In the genomic region with DNA sequence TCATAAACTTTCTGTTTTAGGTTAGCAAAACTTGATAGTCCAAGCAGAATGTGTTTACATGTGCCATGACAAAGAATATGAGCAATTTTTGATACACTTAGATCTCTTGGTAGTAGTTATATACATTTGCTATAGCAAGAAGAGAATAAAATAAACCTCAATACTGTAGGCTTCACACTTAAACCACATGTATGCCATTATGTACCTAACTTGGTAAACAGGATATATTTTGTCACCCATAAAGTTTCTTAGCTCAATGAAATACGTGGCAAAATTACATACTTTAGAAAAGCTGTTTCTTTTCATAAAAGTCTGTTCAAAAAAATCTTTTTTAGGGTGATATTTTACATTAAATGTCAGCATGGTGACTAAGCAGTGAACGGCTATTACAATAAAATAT, we compare ENCODE assay signal across 1 cellular context.
TF ChIP-seq lines count a peak whose summit lies in the region.

No MANE protein-coding gene starts in this region.

TF ChIP-seq in GM12878, 131 proteins besides CTCF, POLR2A, EP300 and RAD21:
- TF ChIP-seq, protein P1, sequence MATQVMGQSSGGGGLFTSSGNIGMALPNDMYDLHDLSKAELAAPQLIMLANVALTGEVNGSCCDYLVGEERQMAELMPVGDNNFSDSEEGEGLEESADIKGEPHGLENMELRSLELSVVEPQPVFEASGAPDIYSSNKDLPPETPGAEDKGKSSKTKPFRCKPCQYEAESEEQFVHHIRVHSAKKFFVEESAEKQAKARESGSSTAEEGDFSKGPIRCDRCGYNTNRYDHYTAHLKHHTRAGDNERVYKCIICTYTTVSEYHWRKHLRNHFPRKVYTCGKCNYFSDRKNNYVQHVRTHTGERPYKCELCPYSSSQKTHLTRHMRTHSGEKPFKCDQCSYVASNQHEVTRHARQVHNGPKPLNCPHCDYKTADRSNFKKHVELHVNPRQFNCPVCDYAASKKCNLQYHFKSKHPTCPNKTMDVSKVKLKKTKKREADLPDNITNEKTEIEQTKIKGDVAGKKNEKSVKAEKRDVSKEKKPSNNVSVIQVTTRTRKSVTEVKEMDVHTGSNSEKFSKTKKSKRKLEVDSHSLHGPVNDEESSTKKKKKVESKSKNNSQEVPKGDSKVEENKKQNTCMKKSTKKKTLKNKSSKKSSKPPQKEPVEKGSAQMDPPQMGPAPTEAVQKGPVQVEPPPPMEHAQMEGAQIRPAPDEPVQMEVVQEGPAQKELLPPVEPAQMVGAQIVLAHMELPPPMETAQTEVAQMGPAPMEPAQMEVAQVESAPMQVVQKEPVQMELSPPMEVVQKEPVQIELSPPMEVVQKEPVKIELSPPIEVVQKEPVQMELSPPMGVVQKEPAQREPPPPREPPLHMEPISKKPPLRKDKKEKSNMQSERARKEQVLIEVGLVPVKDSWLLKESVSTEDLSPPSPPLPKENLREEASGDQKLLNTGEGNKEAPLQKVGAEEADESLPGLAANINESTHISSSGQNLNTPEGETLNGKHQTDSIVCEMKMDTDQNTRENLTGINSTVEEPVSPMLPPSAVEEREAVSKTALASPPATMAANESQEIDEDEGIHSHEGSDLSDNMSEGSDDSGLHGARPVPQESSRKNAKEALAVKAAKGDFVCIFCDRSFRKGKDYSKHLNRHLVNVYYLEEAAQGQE (IDR thresholded peaks at IDR 0.05; ENCODE audit: low read depth, low read length) = no peak
- TF ChIP-seq, protein P2, sequence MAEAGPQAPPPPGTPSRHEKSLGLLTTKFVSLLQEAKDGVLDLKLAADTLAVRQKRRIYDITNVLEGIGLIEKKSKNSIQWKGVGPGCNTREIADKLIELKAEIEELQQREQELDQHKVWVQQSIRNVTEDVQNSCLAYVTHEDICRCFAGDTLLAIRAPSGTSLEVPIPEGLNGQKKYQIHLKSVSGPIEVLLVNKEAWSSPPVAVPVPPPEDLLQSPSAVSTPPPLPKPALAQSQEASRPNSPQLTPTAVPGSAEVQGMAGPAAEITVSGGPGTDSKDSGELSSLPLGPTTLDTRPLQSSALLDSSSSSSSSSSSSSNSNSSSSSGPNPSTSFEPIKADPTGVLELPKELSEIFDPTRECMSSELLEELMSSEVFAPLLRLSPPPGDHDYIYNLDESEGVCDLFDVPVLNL (IDR thresholded peaks at IDR 0.05; ENCODE audit: low read depth, low read length) = no peak
- TF ChIP-seq, protein P3, sequence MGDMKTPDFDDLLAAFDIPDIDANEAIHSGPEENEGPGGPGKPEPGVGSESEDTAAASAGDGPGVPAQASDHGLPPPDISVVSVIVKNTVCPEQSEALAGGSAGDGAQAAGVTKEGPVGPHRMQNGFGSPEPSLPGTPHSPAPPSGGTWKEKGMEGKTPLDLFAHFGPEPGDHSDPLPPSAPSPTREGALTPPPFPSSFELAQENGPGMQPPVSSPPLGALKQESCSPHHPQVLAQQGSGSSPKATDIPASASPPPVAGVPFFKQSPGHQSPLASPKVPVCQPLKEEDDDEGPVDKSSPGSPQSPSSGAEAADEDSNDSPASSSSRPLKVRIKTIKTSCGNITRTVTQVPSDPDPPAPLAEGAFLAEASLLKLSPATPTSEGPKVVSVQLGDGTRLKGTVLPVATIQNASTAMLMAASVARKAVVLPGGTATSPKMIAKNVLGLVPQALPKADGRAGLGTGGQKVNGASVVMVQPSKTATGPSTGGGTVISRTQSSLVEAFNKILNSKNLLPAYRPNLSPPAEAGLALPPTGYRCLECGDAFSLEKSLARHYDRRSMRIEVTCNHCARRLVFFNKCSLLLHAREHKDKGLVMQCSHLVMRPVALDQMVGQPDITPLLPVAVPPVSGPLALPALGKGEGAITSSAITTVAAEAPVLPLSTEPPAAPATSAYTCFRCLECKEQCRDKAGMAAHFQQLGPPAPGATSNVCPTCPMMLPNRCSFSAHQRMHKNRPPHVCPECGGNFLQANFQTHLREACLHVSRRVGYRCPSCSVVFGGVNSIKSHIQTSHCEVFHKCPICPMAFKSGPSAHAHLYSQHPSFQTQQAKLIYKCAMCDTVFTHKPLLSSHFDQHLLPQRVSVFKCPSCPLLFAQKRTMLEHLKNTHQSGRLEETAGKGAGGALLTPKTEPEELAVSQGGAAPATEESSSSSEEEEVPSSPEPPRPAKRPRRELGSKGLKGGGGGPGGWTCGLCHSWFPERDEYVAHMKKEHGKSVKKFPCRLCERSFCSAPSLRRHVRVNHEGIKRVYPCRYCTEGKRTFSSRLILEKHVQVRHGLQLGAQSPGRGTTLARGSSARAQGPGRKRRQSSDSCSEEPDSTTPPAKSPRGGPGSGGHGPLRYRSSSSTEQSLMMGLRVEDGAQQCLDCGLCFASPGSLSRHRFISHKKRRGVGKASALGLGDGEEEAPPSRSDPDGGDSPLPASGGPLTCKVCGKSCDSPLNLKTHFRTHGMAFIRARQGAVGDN (IDR thresholded peaks at IDR 0.05) = no peak
TF ChIP-seq in GM12878: peak in this region for 0.
